Comparison of ENCODE assay signal across 8 cellular contexts in genomic region chr19:1103691-1104451, GRCh38. TPM values are rescaled to one million over a fixed set of nuclear protein-coding genes. Genes with fewer than 3 reads are reported as not detected.
DNase-seq lines count a peak whose midpoint lies in the region; ATAC-seq and TF ChIP-seq lines count a peak whose summit lies in the region.

Gene GPX4, plus strand, starts transcription at chr19:1103994. Its CDS starts 50 bp downstream, at chr19:1104044.

- DNase-seq in DMS53 (lab: John Stamatoyannopoulos, UW) (peak; percentile 99), Peyer's patch (peak; percentile 99 to 100 (median 100))
- peak; percentile 98 for DNase-seq in activated T-cell treated with anti-CD3 and anti-CD28 coated beads, Interleukin-2, amount 50 U/mL, for 48 hours
- peak; percentile 96 to 98 for DNase-seq in stimulated activated CD8-positive, alpha-beta memory T cell treated with anti-CD3 and anti-CD28 coated beads, Interleukin-7, amount 100 ng/mL, for 4 hours (ENCODE audit: low read depth in 2 of 2)

- H3K79me2 ChIP-seq in KMS-11 (ENCODE audit: insufficient read depth, low read depth): no peaks in the 10 kb centered on the region

- peak within 1 kb of the TSS; percentile 69 for H3K9ac ChIP-seq in KMS-11

- H3K9me3 ChIP-seq in Peyer's patch (no peaks in the 10 kb centered on the region), muscle layer of duodenum (ENCODE audit: control insufficient read depth in 1 of 2, low read length in 2 of 2) (no peaks in the 10 kb centered on the region)

- peaks cover 29% of the 10 kb centered on the region for H3K4me1 ChIP-seq in KMS-11 (ENCODE audit: low read depth, poor library complexity, severe bottlenecking)
- peaks cover 4 to 70% (median 31%) of the 10 kb centered on the region in 4 donors for H3K4me1 ChIP-seq in Peyer's patch
- H3K4me1 ChIP-seq in muscle layer of duodenum (ENCODE audit: control insufficient read depth in 1 of 2, insufficient read depth in 2 of 2, low read length in 2 of 2): peaks cover 13 to 42% of the 10 kb centered on the region in 2 donors

- peak; percentile 98 to 99 for TF ChIP-seq POLR2A in Peyer's patch (IDR thresholded peaks at IDR 0.05)

- H3K36me3 ChIP-seq in KMS-11 (ENCODE audit: insufficient read depth) (no peaks in the 10 kb centered on the region), Peyer's patch (peaks cover 0 to 37% (median 0%) of the 10 kb centered on the region in 3 donors), muscle layer of duodenum (ENCODE audit: control insufficient read depth in 1 of 2, insufficient read depth in 2 of 2, low read length in 2 of 2) (peaks cover 0 to 27% of the 10 kb centered on the region in 2 donors)

- H4K20me1 ChIP-seq in KMS-11 (ENCODE audit: insufficient read depth): no peaks in the 10 kb centered on the region

- H3K4me3 ChIP-seq in KMS-11 (IDR thresholded peaks at IDR 0.05; ENCODE audit: insufficient read depth, low read depth, low read length) (no peak within 1 kb of the TSS), Peyer's patch (peak within 1 kb of the TSS; percentile 94 to 97 (median 95)), muscle layer of duodenum (ENCODE audit: low read depth in 1 of 2, low read length in 2 of 2) (peak within 1 kb of the TSS; percentile 62 to 79)

- H3K27me3 ChIP-seq in KMS-11 (ENCODE audit: insufficient read depth, low read depth) (no peaks in the 10 kb centered on the region), Peyer's patch (no peaks in the 10 kb centered on the region), muscle layer of duodenum (ENCODE audit: low read depth, low read length) (no peaks in the 10 kb centered on the region)

- peak within 1 kb of the TSS; percentile 85 for H3K27ac ChIP-seq in KMS-11
- H3K27ac ChIP-seq in Peyer's patch: peak within 1 kb of the TSS; percentile 98 to 100 (median 100)
- peak within 1 kb of the TSS; percentile 90 for H3K27ac ChIP-seq in muscle layer of duodenum (ENCODE audit: low read length)

- peak within 1 kb of the TSS; percentile 44; the same call in 1 of the 2 replicates for H2AFZ ChIP-seq in KMS-11 (ENCODE audit: low read depth)

- H3K4me2 ChIP-seq in KMS-11: peak within 1 kb of the TSS; percentile 71

- peak; percentile 48 for ATAC-seq in GM21723 (IDR thresholded peaks at IDR 0.05; ENCODE audit: unreplicated experiment)
- ATAC-seq in esophagus mucosa: peak; percentile 77

- TF ChIP-seq CTCF in KMS-11 (conservative IDR thresholded peaks at IDR 0.05; ENCODE audit: low read depth, low read length): no peak
- peak in 1 of 6 experiments; percentile 16 for TF ChIP-seq CTCF in Peyer's patch (IDR thresholded peaks at IDR 0.05)

RNA-seq across cellular contexts. Expression of gene GPX4, which starts in this region (rescaled TPM):
- total RNA-seq in Peyer's patch (100 to 1,000 TPM; 258 to 493 (median 326) TPM), esophagus mucosa (138 TPM)
